Comparison of ENCODE assay signal across 4 cellular contexts in the genomic region with DNA sequence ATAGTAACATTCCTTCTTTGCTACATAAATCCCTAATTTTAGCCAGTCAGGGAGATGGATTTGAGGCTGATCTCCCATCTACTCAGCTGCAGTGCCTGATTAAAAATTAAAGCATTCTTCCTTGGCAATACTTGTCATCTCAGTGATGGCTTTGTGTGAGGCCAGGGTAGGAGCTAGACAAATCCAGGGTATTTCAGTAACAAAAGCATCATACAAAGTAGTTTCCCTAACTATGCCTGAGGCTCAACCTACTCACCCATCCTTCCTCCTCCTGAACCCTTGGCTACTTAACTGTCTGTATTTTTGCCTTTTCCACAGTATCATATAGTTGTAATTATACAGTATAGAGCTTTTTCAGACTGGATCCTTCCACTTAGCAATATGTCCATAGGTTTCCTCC. TPM values are rescaled to one million over a fixed set of nuclear protein-coding genes. Genes with fewer than 3 reads are reported as not detected.
"Had no signal": no experiment of that assay in that cellular context is flagged by ENCODE, and none has a peak within 500 bp of the region (broad histone marks: within the 10 kb centered on the region; RNA-seq: fewer than 3 reads in every experiment).

No MANE protein-coding gene starts in this region.

- H3K4me3 ChIP-seq: GM12878 had no signal

- ATAC-seq: GM12878 had no signal

- DNase-seq: GDM1, GF-D8 had no signal

RNA-seq across cellular contexts. Expression of a gene that starts 37.7 kb away (rescaled TPM):
- total RNA-seq: G401 had no signal

RNA-seq across cellular contexts. Expression of a gene that starts 52.7 kb away (rescaled TPM):
- total RNA-seq: G401 had no signal
